In the genomic region with DNA sequence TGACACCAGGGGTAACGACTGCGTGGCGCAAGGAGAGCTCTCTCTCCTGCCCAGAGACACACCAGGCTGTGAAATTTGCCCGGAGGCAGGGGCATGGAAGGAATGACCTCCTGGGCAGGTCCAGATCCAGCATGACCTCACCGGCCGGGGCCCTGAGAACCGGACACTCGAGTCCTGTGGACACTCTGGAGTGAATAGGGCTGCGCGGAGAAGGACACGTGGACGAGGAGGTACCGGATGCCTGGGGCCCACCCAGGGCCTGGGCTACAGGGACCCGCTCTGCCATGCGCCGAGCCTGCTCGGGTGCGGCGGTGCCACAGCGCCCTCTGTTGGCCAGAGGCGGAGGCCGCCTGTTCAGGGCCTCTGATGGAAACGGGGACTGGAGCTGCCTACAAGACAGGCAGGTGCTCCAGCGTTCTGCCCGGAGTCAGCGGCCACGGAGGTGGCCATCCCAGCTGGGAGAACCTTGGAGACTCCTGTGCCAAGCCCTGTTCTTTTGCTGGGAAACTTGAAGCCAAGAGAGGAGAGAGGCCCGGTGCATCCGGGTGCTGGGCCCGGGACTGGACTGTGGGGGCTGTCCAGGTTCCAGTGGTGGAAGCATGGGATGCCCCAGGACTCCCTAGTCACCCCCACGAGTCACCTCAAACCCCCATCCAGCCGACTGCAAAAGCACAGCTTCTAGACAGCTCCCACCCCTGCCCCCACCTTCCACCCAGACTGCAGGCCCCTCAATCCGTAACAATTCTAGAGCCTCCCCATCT, we compare ENCODE assay signal across 8 cellular contexts. TPM values are rescaled to one million over a fixed set of nuclear protein-coding genes. Genes with fewer than 3 reads are reported as not detected.
DNase-seq lines count a peak whose midpoint lies in the region; ATAC-seq and TF ChIP-seq lines count a peak whose summit lies in the region.

No MANE protein-coding gene starts in this region.

- H3K27ac ChIP-seq in HL-60 (replicated peaks) (no peak overlapping the region), mesendoderm (ENCODE audit: low read depth, low read length) (no peak overlapping the region)

- H2BK5ac ChIP-seq in mesendoderm (ENCODE audit: low read length): no peak overlapping the region

- H3K56ac ChIP-seq in mesendoderm (ENCODE audit: low read length): peak overlapping the region; percentile 40

- DNase-seq in COR-L47 (lab: John Stamatoyannopoulos, UW): peak; percentile 72
- DNase-seq in HL-60 (ENCODE audit: low read depth in 1 of 2, low spot score in 1 of 2): peak in 1 of 2 experiments; percentile 70
- peak; percentile 42 for DNase-seq in NCI-H82 treated with DMSO at 0.1 percent for 48 hours (lab: John Stamatoyannopoulos, UW; ENCODE audit: unreplicated experiment)
- peak; percentile 86 to 87 for DNase-seq in activated CD4-positive, alpha-beta T cell treated with anti-CD3 and anti-CD28 coated beads, Interleukin-2, amount 50 U/mL, for 48 hours
- DNase-seq in ecto neural progenitor cell (ENCODE audit: low spot score): peak; percentile 98
- peak; percentile 78 for DNase-seq in mesendoderm
- peak; percentile 59 to 66 for DNase-seq in stimulated activated CD8-positive, alpha-beta memory T cell treated with anti-CD3 and anti-CD28 coated beads, Interleukin-15, amount 100 ng/mL, for 4 hours (ENCODE audit: low read depth in 2 of 2)

- H3K4me2 ChIP-seq in mesendoderm (ENCODE audit: low read length): no peak overlapping the region

- peak; percentile 87 for TF ChIP-seq CTCF in HL-60 (IDR thresholded peaks at IDR 0.05; ENCODE audit: insufficient read depth, low read length)

- no peak overlapping the region for H4K8ac ChIP-seq in mesendoderm (ENCODE audit: low read depth, low read length)

- H3K79me2 ChIP-seq in mesendoderm (ENCODE audit: control insufficient read depth, insufficient read depth, low read length): no peaks in the 10 kb centered on the region

- H3K27me3 ChIP-seq in HL-60 (ENCODE audit: insufficient read depth, poor library complexity, severe bottlenecking): no peaks in the 10 kb centered on the region
- H3K27me3 ChIP-seq in mesendoderm (ENCODE audit: insufficient read depth, low read length, poor library complexity): no peaks in the 10 kb centered on the region

- H3K23ac ChIP-seq in mesendoderm (ENCODE audit: low read length): no peak overlapping the region

- H3K4me3 ChIP-seq in HL-60 (replicated peaks; ENCODE audit: insufficient read depth, low read length) (no peak overlapping the region), mesendoderm (ENCODE audit: low read length) (no peak overlapping the region)

- no peak overlapping the region for H3K4ac ChIP-seq in mesendoderm (ENCODE audit: low read depth, low read length)

- H2BK15ac ChIP-seq in mesendoderm (replicated peaks; ENCODE audit: low read depth): no peak overlapping the region

- ATAC-seq in HG02884 (IDR thresholded peaks at IDR 0.05; ENCODE audit: unreplicated experiment): no peak

- H3K36me3 ChIP-seq in mesendoderm (ENCODE audit: control insufficient read depth, insufficient read depth, low read length): no peaks in the 10 kb centered on the region

- H4K5ac ChIP-seq in mesendoderm (ENCODE audit: low read length): no peak overlapping the region

- no peak overlapping the region for H3K18ac ChIP-seq in mesendoderm (ENCODE audit: low read length)

- no peak overlapping the region for H2BK120ac ChIP-seq in mesendoderm (ENCODE audit: low read depth, low read length)

- no peak overlapping the region for H2AK5ac ChIP-seq in mesendoderm (ENCODE audit: low read length)

- no peaks in the 10 kb centered on the region for H3K79me1 ChIP-seq in mesendoderm (ENCODE audit: low read length)

- peak overlapping the region; percentile 25 for H3K9ac ChIP-seq in mesendoderm (ENCODE audit: low read length)

- WGBS in mesendoderm (ENCODE audit: extremely low coverage, insufficient coverage, low lambda C conversion rate): no CpG with 5 or more reads among the region's 33 CpGs

- no peaks in the 10 kb centered on the region for H3K4me1 ChIP-seq in mesendoderm (ENCODE audit: control insufficient read depth, low read depth, low read length)

RNA-seq across cellular contexts. Expression of a gene that starts 19.3 kb away (rescaled TPM):
- 0.27 TPM for polyA plus RNA-seq in mesendoderm (2013, experiment 1 of 2)
- polyA plus RNA-seq in mesendoderm (2013, experiment 2 of 2): 0.38 TPM
